In the genomic region with DNA sequence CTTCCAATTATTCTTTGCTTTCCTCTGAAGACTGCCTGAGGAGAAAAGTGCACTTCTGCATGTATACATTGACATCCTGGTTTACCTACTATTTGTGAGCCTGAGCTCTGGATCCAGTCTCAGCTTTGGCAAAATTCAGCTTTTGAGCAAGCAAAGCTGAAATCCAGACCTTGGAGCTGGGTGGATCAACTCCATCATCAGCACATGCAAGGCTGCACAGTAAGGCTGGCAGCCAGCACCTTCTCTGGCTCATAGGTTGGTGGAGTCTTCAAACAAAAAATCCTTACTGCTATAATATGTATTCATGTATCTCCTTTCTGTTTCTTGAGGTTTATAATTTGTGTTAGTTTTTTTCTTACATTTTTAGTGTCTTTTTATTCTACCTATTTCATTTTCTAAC, we compare ENCODE assay signal across 32 cellular contexts.
"Had no signal": no experiment of that assay in that cellular context is flagged by ENCODE, and none has a peak within 500 bp of the region (broad histone marks: within the 10 kb centered on the region; RNA-seq: fewer than 3 reads in every experiment).

No MANE protein-coding gene starts in this region.

- H3K27me3 ChIP-seq: ascending aorta, brain microvascular endothelial cell, dorsolateral prefrontal cortex, esophagus muscularis mucosa, gastrocnemius medialis, heart left ventricle had no signal

- H3K36me3 ChIP-seq: ascending aorta, brain microvascular endothelial cell, esophagus muscularis mucosa, gastrocnemius medialis, heart left ventricle, WERI-Rb-1 had no signal

- H3K9me3 ChIP-seq: gastrocnemius medialis had no signal

- H3K27me3 Mint-ChIP-seq: activated B cell treated with CpG ODN at 0.5 μM for 24 hours; activated naive CD8-positive, alpha-beta T cell treated with anti-CD3 and anti-CD28 coated beads, Interleukin-2, amount 10 ng/mL, durations not matched to agents 7 days and 5 days; central memory CD8-positive, alpha-beta T cell; dendritic cell treated with granulocyte-macrophage colony-stimulating factor and Interleukin-4, amounts not matched to agents 40 ng/mL and 50 ng/mL, for 4 days; effector memory CD8-positive, alpha-beta T cell had no signal

- DNase-seq: activated B cell treated with CpG ODN at 0.5 μM for 24 hours; activated CD4-positive, alpha-beta T cell treated with anti-CD3 and anti-CD28 coated beads for 48 hours; activated CD4-positive, alpha-beta T cell treated with anti-CD3 and anti-CD28 coated beads, Interleukin-2, amount 50 U/mL, for 1 hour; activated CD4-positive, alpha-beta T cell treated with anti-CD3 and anti-CD28 coated beads, Interleukin-2, amount 50 U/mL, for 48 hours; activated CD8-positive, alpha-beta memory T cell treated with anti-CD3 and anti-CD28 coated beads for 24 hours; activated CD8-positive, alpha-beta T cell treated with anti-CD3 and anti-CD28 coated beads for 36 hours; activated effector memory CD4-positive, alpha-beta T cell treated with Interleukin-2 at 50 U/mL for 16 hours; activated gamma-delta T cell treated with Interleukin-2 at 50 U/mL for 16 hours; activated naive CD4-positive, alpha-beta T cell treated with anti-CD3 and anti-CD28 coated beads for 36 hours; activated naive CD8-positive, alpha-beta T cell treated with anti-CD3 and anti-CD28 coated beads, Interleukin-2, amount 10 ng/mL, durations not matched to agents 7 days and 5 days; activated T-cell treated with anti-CD3 and anti-CD28 coated beads, Interleukin-2, amount 50 U/mL, for 4 hours; effector memory CD8-positive, alpha-beta T cell; erythroblast; foreskin keratinocyte; gastrocnemius medialis; glutamatergic neuron; heart left ventricle; T-helper 1 cell; T-helper 17 cell; T1000; WERI-Rb-1 had no signal

- H3K27ac Mint-ChIP-seq: activated B cell treated with CpG ODN at 0.5 μM for 24 hours; activated CD8-positive, alpha-beta T cell treated with anti-CD3 and anti-CD28 coated beads for 36 hours; activated naive CD4-positive, alpha-beta T cell treated with anti-CD3 and anti-CD28 coated beads for 36 hours; activated naive CD4-positive, alpha-beta T cell treated with anti-CD3 and anti-CD28 coated beads, Interleukin-2, amount 50 U/mL, for 72 hours; activated naive CD8-positive, alpha-beta T cell treated with anti-CD3 and anti-CD28 coated beads, Interleukin-2, amount 10 ng/mL, durations not matched to agents 7 days and 5 days; activated T-helper 17 cell treated with anti-CD3 and anti-CD28 coated beads, Interleukin-2, amount 50 U/mL, for 72 hours; dendritic cell treated with granulocyte-macrophage colony-stimulating factor and Interleukin-4, amounts not matched to agents 40 ng/mL and 50 ng/mL, for 4 days; effector memory CD8-positive, alpha-beta T cell; T-helper 17 cell; T-helper 2 cell treated with Interferon-gamma antibody and Interleukin-4, amounts not matched to agents 5 μg/mL and 100 μg/mL, for 36 hours had no signal

- H3K4me1 Mint-ChIP-seq: activated B cell treated with CpG ODN at 0.5 μM for 24 hours; activated naive CD8-positive, alpha-beta T cell treated with anti-CD3 and anti-CD28 coated beads, Interleukin-2, amount 10 ng/mL, durations not matched to agents 7 days and 5 days; activated T-helper 17 cell treated with anti-CD3 and anti-CD28 coated beads, Interleukin-2, amount 50 U/mL, for 72 hours; central memory CD8-positive, alpha-beta T cell; T-helper 17 cell had no signal

- ATAC-seq: activated CD4-positive, CD25-positive, alpha-beta regulatory T cell treated with anti-CD3 and anti-CD28 coated beads, Interleukin-2, amount 50 U/mL, for 24 hours; activated CD8-positive, alpha-beta T cell treated with anti-CD3 and anti-CD28 coated beads for 36 hours; activated naive CD4-positive, alpha-beta T cell treated with anti-CD3 and anti-CD28 coated beads, Interleukin-2, amount 50 U/mL, for 72 hours; activated T-cell treated with anti-CD3 and anti-CD28 coated beads, Interleukin-2, amount 50 U/mL, for 4 hours; activated T-helper 17 cell treated with anti-CD3 and anti-CD28 coated beads, Interleukin-2, amount 50 U/mL, for 72 hours; effector memory CD8-positive, alpha-beta T cell; foreskin keratinocyte; gastrocnemius medialis; heart left ventricle; T-helper 17 cell had no signal

- H3K36me3 Mint-ChIP-seq: activated naive CD8-positive, alpha-beta T cell treated with anti-CD3 and anti-CD28 coated beads, Interleukin-2, amount 10 ng/mL, durations not matched to agents 7 days and 5 days had no signal

- H3K4me3 Mint-ChIP-seq: activated B cell treated with CpG ODN at 0.5 μM for 24 hours; activated CD8-positive, alpha-beta T cell treated with anti-CD3 and anti-CD28 coated beads for 36 hours; activated naive CD4-positive, alpha-beta T cell treated with anti-CD3 and anti-CD28 coated beads for 36 hours; activated naive CD8-positive, alpha-beta T cell treated with anti-CD3 and anti-CD28 coated beads, Interleukin-2, amount 10 ng/mL, durations not matched to agents 7 days and 5 days; activated T-cell treated with anti-CD3 and anti-CD28 coated beads, Interleukin-2, amount 50 U/mL, for 4 hours; activated T-helper 17 cell treated with anti-CD3 and anti-CD28 coated beads, Interleukin-2, amount 50 U/mL, for 72 hours; central memory CD8-positive, alpha-beta T cell; dendritic cell treated with granulocyte-macrophage colony-stimulating factor and Interleukin-4, amounts not matched to agents 40 ng/mL and 50 ng/mL, for 4 days; effector memory CD8-positive, alpha-beta T cell; T-helper 17 cell; T-helper 2 cell treated with Interferon-gamma antibody and Interleukin-4, amounts not matched to agents 5 μg/mL and 100 μg/mL, for 36 hours had no signal

- H3K4me1 ChIP-seq: ascending aorta, foreskin keratinocyte, gastrocnemius medialis had no signal

- H3K4me3 ChIP-seq: ascending aorta, coronary artery, dorsolateral prefrontal cortex, esophagus muscularis mucosa, gastrocnemius medialis, heart left ventricle had no signal

- H3K27ac ChIP-seq: ascending aorta, brain microvascular endothelial cell, coronary artery, dorsolateral prefrontal cortex, esophagus muscularis mucosa, foreskin keratinocyte, gastrocnemius medialis had no signal
